ENCODE assay signal across 10 cellular contexts in genomic region chr20:44720994-44721784, GRCh38. TPM values are rescaled to one million over a fixed set of nuclear protein-coding genes. Genes with fewer than 3 reads are reported as not detected.
A peak's percentile ranks its signal among the peaks of the same experiment; 100 is the strongest.
DNase-seq lines count a peak whose midpoint lies in the region; ATAC-seq lines count a peak whose summit lies in the region.
"Had no signal": no experiment of that assay in that cellular context is flagged by ENCODE, and none has a peak within 500 bp of the region (broad histone marks: within the 10 kb centered on the region; RNA-seq: fewer than 3 reads in every experiment).

No MANE protein-coding gene starts in this region.

- H3K27me3 ChIP-seq in skeletal muscle satellite cell (ENCODE audit: control insufficient read depth, insufficient read depth, low read length) = peaks cover 14% of the 10 kb centered on the region

- DNase-seq in GM04503 (ENCODE audit: low read depth) = peak; percentile 73
- peak; percentile 96 for DNase-seq in amniotic epithelial cell (ENCODE audit: low read depth)
- DNase-seq in glomerular visceral epithelial cell (ENCODE audit: extremely low spot score) = peak; percentile 82
- no peak for DNase-seq in KBM-7
- DNase-seq in NOMO-1 treated with DMSO at 0.1 percent for 48 hours (lab: John Stamatoyannopoulos, UW; ENCODE audit: unreplicated experiment) = no peak
- no peak for DNase-seq in effector CD4-positive, alpha-beta T cell
- DNase-seq: NCI-H2107 had no signal

- H3K4me1 ChIP-seq in skeletal muscle satellite cell (ENCODE audit: control insufficient read depth, insufficient read depth, low read length) = peaks cover 31% of the 10 kb centered on the region

- peak overlapping the region; percentile 75 for H3K9ac ChIP-seq in skeletal muscle satellite cell (ENCODE audit: low read depth, low read length)

- peak overlapping the region; percentile 72 for H3K4me2 ChIP-seq in skeletal muscle satellite cell (ENCODE audit: low read length)

- ATAC-seq in HG03457 (IDR thresholded peaks at IDR 0.05; ENCODE audit: unreplicated experiment) = no peak

- H3K4me3 ChIP-seq in skeletal muscle satellite cell (ENCODE audit: low read length) = no peak overlapping the region

- no peaks in the 10 kb centered on the region for H3K36me3 ChIP-seq in skeletal muscle satellite cell (ENCODE audit: insufficient read depth, low read length)

- in situ Hi-C loops in KBM-7 (cut with MboI; ENCODE audit: low pct_unique_long_range_greater_than_20kb, low sequenced_read_pairs) = no loop called here

- no peaks in the 10 kb centered on the region for H3K9me3 ChIP-seq in skeletal muscle satellite cell (replicated peaks; ENCODE audit: low read length)

RNA-seq across cellular contexts. Expression of gene CCN5, which starts 6.0 kb away (rescaled TPM):
- total RNA-seq in skeletal muscle satellite cell (2012; rRNA removed) = 13.2 and 77.5 TPM in 2 replicates
- total RNA-seq: T-helper 2 cell treated with Interferon-gamma antibody and Interleukin-4, amounts not matched to agents 100 ng/mL and 5 ng/mL, for 36 hours had no signal

RNA-seq across cellular contexts. Expression of gene KCNK15, which starts 24.5 kb away (rescaled TPM):
- 0.66 and 0.76 TPM in 2 replicates for total RNA-seq in skeletal muscle satellite cell (2012; rRNA removed)
- total RNA-seq: T-helper 2 cell treated with Interferon-gamma antibody and Interleukin-4, amounts not matched to agents 100 ng/mL and 5 ng/mL, for 36 hours had no signal

Comparison
In these comparisons a context has a peak if more than half of its experiments do, and no peak if none do; other contexts are left out.
1. DNase-seq: peak in GM04503 (single experiment), amniotic epithelial cell (single experiment) and glomerular visceral epithelial cell (single experiment); none in KBM-7 (single experiment), NOMO-1 treated with DMSO at 0.1 percent for 48 hours (single experiment) and effector CD4-positive, alpha-beta T cell (single experiment).